ENCODE assay signal across 1 cellular context in genomic region chr4:138658518-138658917, GRCh38.
TF ChIP-seq lines count a peak whose summit lies in the region.

No MANE protein-coding gene starts in this region.

TF ChIP-seq in H1, 55 proteins besides CTCF, POLR2A, EP300 and RAD21:
- TF ChIP-seq CTBP2 (IDR thresholded peaks at IDR 0.05; ENCODE audit: borderline replicate concordance, insufficient read depth, insufficient read length, low read length): no peak
- TF ChIP-seq RNF2 (IDR thresholded peaks at IDR 0.05; ENCODE audit: borderline replicate concordance, low read depth, low read length, missing control alignments, poor library complexity, severe bottlenecking): no peak
- TF ChIP-seq CHD2 (IDR thresholded peaks at IDR 0.05; ENCODE audit: low read length): no peak
- TF ChIP-seq USF2 (IDR thresholded peaks at IDR 0.05; ENCODE audit: low read length): no peak
- 0 out of 2 replicates have a peak, but pooled peaks have one; percentile 46 for TF ChIP-seq YY1 (IDR thresholded peaks at IDR 0.05; ENCODE audit: low read depth, low read length)
- TF ChIP-seq CHD7 (IDR thresholded peaks at IDR 0.05; ENCODE audit: insufficient replicate concordance, low read length): peak; percentile 82
- no peak for TF ChIP-seq JUN (IDR thresholded peaks at IDR 0.05; ENCODE audit: low read depth, low read length)
- no peak for TF ChIP-seq HDAC6 (IDR thresholded peaks at IDR 0.05; ENCODE audit: low read depth, low read length)
- TF ChIP-seq TBP (IDR thresholded peaks at IDR 0.05; ENCODE audit: low read depth, low read length): no peak
- no peak for TF ChIP-seq MAFK (IDR thresholded peaks at IDR 0.05; ENCODE audit: low read depth, low read length)
- no peak for TF ChIP-seq POLR2AphosphoS5 (IDR thresholded peaks at IDR 0.05; ENCODE audit: low read depth, low read length)
- TF ChIP-seq RXRA (IDR thresholded peaks at IDR 0.05; ENCODE audit: insufficient read depth, low read depth, low read length): no peak
- no peak for TF ChIP-seq SIN3A (conservative IDR thresholded peaks at IDR 0.05 in 1 of 2, IDR thresholded peaks at IDR 0.05 in 1 of 2; ENCODE audit: low read depth in 1 of 2, low read length in 2 of 2)
- TF ChIP-seq BCL11A (IDR thresholded peaks at IDR 0.05; ENCODE audit: low read depth in 2 of 2, low read length in 2 of 2): peak; percentile 70 to 77
- no peak for TF ChIP-seq RBBP5 (IDR thresholded peaks at IDR 0.05; ENCODE audit: borderline replicate concordance, low read depth, low read length)
- no peak for TF ChIP-seq TCF12 (IDR thresholded peaks at IDR 0.05; ENCODE audit: low read depth, low read length)
- no peak for TF ChIP-seq KDM5A (IDR thresholded peaks at IDR 0.05; ENCODE audit: low read length)
- TF ChIP-seq SP1 (IDR thresholded peaks at IDR 0.05; ENCODE audit: low read depth, low read length): peak; percentile 71; the same call in 1 of the 2 replicates
- no peak for TF ChIP-seq BACH1 (IDR thresholded peaks at IDR 0.05; ENCODE audit: low read length)
- TF ChIP-seq TAF1 (IDR thresholded peaks at IDR 0.05; ENCODE audit: low read depth, low read length): no peak
- TF ChIP-seq ASH2L (IDR thresholded peaks at IDR 0.05; ENCODE audit: low read length): no peak
- no peak for TF ChIP-seq SP4 (IDR thresholded peaks at IDR 0.05; ENCODE audit: low read length)
- no peak for TF ChIP-seq SIX5 (IDR thresholded peaks at IDR 0.05; ENCODE audit: low read depth, low read length)
- no peak for TF ChIP-seq CBX8 (IDR thresholded peaks at IDR 0.05; ENCODE audit: borderline replicate concordance, low read depth, low read length)
- TF ChIP-seq CHD1 (IDR thresholded peaks at IDR 0.05; ENCODE audit: low read depth, low read length): no peak
- TF ChIP-seq CBX5 (IDR thresholded peaks at IDR 0.05; ENCODE audit: low read depth, low read length): no peak
- no peak for TF ChIP-seq ZNF274 (IDR thresholded peaks at IDR 0.05; ENCODE audit: borderline replicate concordance, extremely low read depth, low read length)
- no peak for TF ChIP-seq CEBPB (IDR thresholded peaks at IDR 0.05; ENCODE audit: low read depth, low read length)
- no peak for TF ChIP-seq KDM4A (IDR thresholded peaks at IDR 0.05; ENCODE audit: low read depth, low read length, severe bottlenecking)
- TF ChIP-seq HDAC2 (IDR thresholded peaks at IDR 0.05; ENCODE audit: borderline replicate concordance in 1 of 2, low read depth in 2 of 2, low read length in 2 of 2): peak; percentile 77 to 93
- no peak for TF ChIP-seq MAX (IDR thresholded peaks at IDR 0.05)
- 0 out of 2 replicates have a peak, but pooled peaks have one; percentile 30 for TF ChIP-seq EGR1 (IDR thresholded peaks at IDR 0.05; ENCODE audit: borderline replicate concordance, low read depth, low read length)
- peak; percentile 88 for TF ChIP-seq NANOG (IDR thresholded peaks at IDR 0.05; ENCODE audit: insufficient read depth, low read depth, low read length, poor library complexity, severe bottlenecking)
- no peak for TF ChIP-seq GABPA (IDR thresholded peaks at IDR 0.05; ENCODE audit: borderline replicate concordance, insufficient read depth, low read length)
- TF ChIP-seq SAP30 (IDR thresholded peaks at IDR 0.05; ENCODE audit: insufficient read depth, insufficient replicate concordance, low read length): no peak
- TF ChIP-seq PHF8 (conservative IDR thresholded peaks at IDR 0.05; ENCODE audit: low read depth, low read length): no peak
- no peak for TF ChIP-seq ATF3 (IDR thresholded peaks at IDR 0.05; ENCODE audit: insufficient read depth, low read depth, low read length)
- no peak for TF ChIP-seq SUZ12 (IDR thresholded peaks at IDR 0.05; ENCODE audit: low read length)
- TF ChIP-seq TAF7 (optimal IDR thresholded peaks at IDR 0.05; ENCODE audit: borderline replicate concordance, low read depth, low read length): no peak
- TF ChIP-seq EZH2 (IDR thresholded peaks at IDR 0.05; ENCODE audit: low read depth, low read length, severe bottlenecking): no peak
- TF ChIP-seq SRF (IDR thresholded peaks at IDR 0.05; ENCODE audit: low read depth, low read length): no peak
- peak; percentile 89 for TF ChIP-seq TEAD4 (IDR thresholded peaks at IDR 0.05; ENCODE audit: low read depth, low read length)
- no peak for TF ChIP-seq SP2 (IDR thresholded peaks at IDR 0.05; ENCODE audit: low read length)
- no peak; the same call in 1 of the 2 replicates for TF ChIP-seq POU5F1 (IDR thresholded peaks at IDR 0.05; ENCODE audit: low read depth, low read length)
- TF ChIP-seq GTF2F1 (IDR thresholded peaks at IDR 0.05; ENCODE audit: borderline replicate concordance, low read depth, low read length): no peak
- no peak for TF ChIP-seq SIRT6 (IDR thresholded peaks at IDR 0.05; ENCODE audit: low read length)
- no peak for TF ChIP-seq RFX5 (IDR thresholded peaks at IDR 0.05; ENCODE audit: borderline replicate concordance, low read depth, low read length)
- peak; percentile 63; the same call in 1 of the 2 replicates for TF ChIP-seq ATF2 (IDR thresholded peaks at IDR 0.05; ENCODE audit: low read length)
